11 cellular contexts compared by ENCODE assay signal in genomic region chr17:49168706-49169105, GRCh38. TPM values are rescaled to one million over a fixed set of nuclear protein-coding genes. Genes with fewer than 3 reads are reported as not detected.
"Had no signal": no experiment of that assay in that cellular context is flagged by ENCODE, and none has a peak within 500 bp of the region (broad histone marks: within the 10 kb centered on the region; RNA-seq: fewer than 3 reads in every experiment).

No MANE protein-coding gene starts in this region.

- H3K4me2 ChIP-seq: GM23338 had no signal

- ATAC-seq: GM23338, HCT116 had no signal

- H3K9ac ChIP-seq: GM23248 had no signal

- H2AFZ ChIP-seq: GM23248, GM23338 had no signal

- H3K4me1 ChIP-seq: HAP-1 had no signal

- DNase-seq: GM23248, GOT3, H7, H9, HCEC 1CT, HFFc6 had no signal

- H3K27ac ChIP-seq: GM23248 had no signal

- H3K36me3 ChIP-seq: HAP-1 had no signal

- H3K4me3 ChIP-seq: GM23248, GM23338, HAP-1 had no signal

RNA-seq across cellular contexts. Expression of gene B4GALNT2, which starts 36.1 kb away (rescaled TPM):
- total RNA-seq: GM23248, GM23338, H1, H4, H9, HFFc6 had no signal
- polyA plus RNA-seq: GM23248, GM23338, H1 had no signal

RNA-seq across cellular contexts. Expression of gene GNGT2, which starts 41.7 kb away (rescaled TPM):
- total RNA-seq: GM23248, H7, HFFc6 had no signal
- polyA plus RNA-seq: GM23248 had no signal

RNA-seq across cellular contexts. Expression of gene ABI3, which starts 41.8 kb away (rescaled TPM):
- total RNA-seq: GM23248, H4 had no signal
- polyA plus RNA-seq: GM23248 had no signal
